Comparison of ENCODE assay signal across 11 cellular contexts in the genomic region with DNA sequence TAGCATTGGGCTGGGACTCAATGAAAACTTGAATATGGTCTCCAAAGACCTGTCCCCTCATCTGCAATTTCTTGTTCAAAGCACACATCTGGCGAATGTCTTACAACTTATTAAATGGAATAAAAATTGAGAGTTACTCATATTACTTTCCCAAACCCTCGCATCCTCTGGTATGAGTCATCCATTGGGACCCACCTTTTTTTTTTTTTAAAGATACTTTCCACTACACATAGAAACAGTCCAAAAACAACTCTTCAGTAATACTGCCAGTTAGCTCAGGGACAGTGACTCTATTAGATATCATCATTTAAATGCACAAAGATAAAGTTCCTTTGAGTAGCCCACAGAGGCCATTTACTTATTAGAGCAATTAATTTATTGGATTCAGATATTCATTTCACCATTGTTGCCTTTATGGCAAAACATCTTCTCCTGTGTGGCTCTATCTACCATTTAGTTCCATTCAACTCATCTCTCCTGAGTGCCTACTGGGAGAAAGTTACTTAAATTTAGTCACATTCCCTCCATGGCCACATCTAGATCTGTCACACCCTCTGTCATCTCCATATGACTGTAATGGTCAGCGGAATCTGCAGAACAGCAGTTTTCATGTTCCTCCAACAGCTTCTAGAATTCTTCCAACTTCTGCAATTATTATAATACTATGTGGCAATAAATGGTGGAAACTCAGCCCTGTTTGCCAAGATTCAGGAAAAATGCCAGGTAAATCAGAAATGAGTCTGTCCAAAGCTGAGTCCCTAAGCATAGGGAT.
DNase-seq lines count a peak whose midpoint lies in the region; TF ChIP-seq lines count a peak whose summit lies in the region.
"Had no signal": no experiment of that assay in that cellular context is flagged by ENCODE, and none has a peak within 500 bp of the region (broad histone marks: within the 10 kb centered on the region; RNA-seq: fewer than 3 reads in every experiment).

No MANE protein-coding gene starts in this region.

- no peak overlapping the region for H3K4me3 ChIP-seq in fibroblast of villous mesenchyme (ENCODE audit: low read depth, low read length)

- no peaks in the 10 kb centered on the region for H3K9me3 Mint-ChIP-seq in activated T-helper 2 cell treated with anti-CD3 and anti-CD28 coated beads, Interferon-gamma antibody, Interleukin-2, Interleukin-4, amounts not matched to agents 10 μg/mL and 5 μg/mL and 100 μg/mL, durations not matched to agents 14 hours and 24 hours and 36 hours

- peaks cover 73% of the 10 kb centered on the region for H3K4me1 Mint-ChIP-seq in activated T-helper 2 cell treated with anti-CD3 and anti-CD28 coated beads, Interferon-gamma antibody, Interleukin-2, Interleukin-4, amounts not matched to agents 10 μg/mL and 5 μg/mL and 100 μg/mL, durations not matched to agents 14 hours and 24 hours and 36 hours (ENCODE audit: low read depth)

- intact Hi-C loops in activated T-helper 2 cell treated with anti-CD3 and anti-CD28 coated beads, Interferon-gamma antibody, Interleukin-2, Interleukin-4, amounts not matched to agents 10 μg/mL and 5 μg/mL and 100 μg/mL, durations not matched to agents 14 hours and 24 hours and 36 hours (cut with micrococcal nuclease): loop anchor here (1.0 to 5.0 kb wide), 6 partner anchors 15 to 101 kb away; partner anchors contain the start of gene ARHGEF3

- H3K27ac Mint-ChIP-seq in activated T-helper 2 cell treated with anti-CD3 and anti-CD28 coated beads, Interferon-gamma antibody, Interleukin-2, Interleukin-4, amounts not matched to agents 10 μg/mL and 5 μg/mL and 100 μg/mL, durations not matched to agents 14 hours and 24 hours and 36 hours: peak overlapping the region; percentile 70

- H3K4me3 Mint-ChIP-seq in activated T-helper 2 cell treated with anti-CD3 and anti-CD28 coated beads, Interferon-gamma antibody, Interleukin-2, Interleukin-4, amounts not matched to agents 10 μg/mL and 5 μg/mL and 100 μg/mL, durations not matched to agents 14 hours and 24 hours and 36 hours (ENCODE audit: low read depth): peak overlapping the region; percentile 11

- no peaks in the 10 kb centered on the region for H3K27me3 Mint-ChIP-seq in activated T-helper 2 cell treated with anti-CD3 and anti-CD28 coated beads, Interferon-gamma antibody, Interleukin-2, Interleukin-4, amounts not matched to agents 10 μg/mL and 5 μg/mL and 100 μg/mL, durations not matched to agents 14 hours and 24 hours and 36 hours (ENCODE audit: low read depth)

- DNase-seq in AG08395 (ENCODE audit: low spot score): peak; percentile 34
- DNase-seq in ELR (ENCODE audit: low read depth): peak; percentile 60
- no peak for DNase-seq in activated T-helper 2 cell treated with anti-CD3 and anti-CD28 coated beads, Interferon-gamma antibody, Interleukin-2, Interleukin-4, amounts not matched to agents 10 μg/mL and 5 μg/mL and 100 μg/mL, durations not matched to agents 14 hours and 24 hours and 36 hours (ENCODE audit: low spot score)
- peak; percentile 29 for DNase-seq in fibroblast of villous mesenchyme (ENCODE audit: low read depth)
- no peak for DNase-seq in NCI-H1417 (lab: John Stamatoyannopoulos, UW)
- DNase-seq in HK-2 (ENCODE audit: unreplicated experiment): no peak
- no peak for DNase-seq in GM19240 (ENCODE audit: insufficient read length, low spot score)
- no peak for DNase-seq in NCI-H2107 treated with DMSO at 0.1 percent for 48 hours (lab: John Stamatoyannopoulos, UW; ENCODE audit: unreplicated experiment)
- DNase-seq: activated gamma-delta T cell, COR-L47, Karpas-422 had no signal

- no peak for TF ChIP-seq CTCF in fibroblast of villous mesenchyme (IDR thresholded peaks at IDR 0.05; ENCODE audit: insufficient read depth, low read depth, low read length)

- peaks cover 40% of the 10 kb centered on the region for H3K36me3 Mint-ChIP-seq in activated T-helper 2 cell treated with anti-CD3 and anti-CD28 coated beads, Interferon-gamma antibody, Interleukin-2, Interleukin-4, amounts not matched to agents 10 μg/mL and 5 μg/mL and 100 μg/mL, durations not matched to agents 14 hours and 24 hours and 36 hours (ENCODE audit: low read depth)

Comparison
In these comparisons a context has a peak if more than half of its experiments do, and no peak if none do; other contexts are left out.
1. DNase-seq: peak in AG08395 (single experiment), ELR (single experiment) and fibroblast of villous mesenchyme (single experiment); none in activated T-helper 2 cell treated with anti-CD3 and anti-CD28 coated beads, Interferon-gamma antibody, Interleukin-2, Interleukin-4, amounts not matched to agents 10 μg/mL and 5 μg/mL and 100 μg/mL, durations not matched to agents 14 hours and 24 hours and 36 hours (single experiment), NCI-H1417 (0 of 3), HK-2 (single experiment), GM19240 (single experiment) and NCI-H2107 treated with DMSO at 0.1 percent for 48 hours (single experiment).